Comparison of ENCODE assay signal across 8 cellular contexts in the genomic region with DNA sequence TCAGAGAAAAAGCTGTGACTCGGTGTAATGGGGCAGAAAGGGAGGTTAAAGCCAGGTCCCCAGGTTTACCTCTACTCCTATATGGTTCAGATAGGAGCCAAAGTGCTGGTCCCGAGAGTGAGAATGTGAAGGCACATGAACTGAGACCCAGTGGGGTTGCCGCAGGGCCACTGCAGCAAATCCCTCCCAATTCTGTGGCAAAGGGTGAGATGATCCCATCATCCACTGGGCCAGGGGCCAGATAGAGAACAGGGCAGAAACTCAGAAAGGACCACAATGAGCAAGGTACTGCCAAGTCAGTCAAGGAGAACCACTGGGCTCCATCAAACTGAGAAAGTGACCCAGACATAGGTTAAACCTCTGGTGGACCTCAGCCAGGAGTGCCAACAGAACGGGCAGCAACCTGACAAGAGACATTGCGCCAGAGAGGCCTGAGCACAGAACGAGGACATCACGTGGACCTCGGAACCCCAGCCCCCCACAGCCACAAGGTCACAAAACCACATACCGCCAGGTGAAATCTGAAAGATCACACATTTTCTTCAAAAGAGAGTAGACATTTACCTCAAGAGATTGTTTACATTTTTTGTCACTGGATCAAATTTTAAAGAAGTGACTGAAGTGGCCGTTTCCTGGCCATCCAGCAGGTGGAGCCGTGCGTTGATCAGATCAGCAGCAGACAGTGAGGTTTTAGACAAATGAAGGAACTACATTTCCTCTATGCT. TPM values are rescaled to one million over a fixed set of nuclear protein-coding genes. Genes with fewer than 3 reads are reported as not detected.
DNase-seq lines count a peak whose midpoint lies in the region; ATAC-seq and TF ChIP-seq lines count a peak whose summit lies in the region.

No MANE protein-coding gene starts in this region.

- H3K4me3 ChIP-seq in AG09309 (ENCODE audit: control insufficient read depth, low read depth, low read length) (no peak overlapping the region), epithelial cell of esophagus (ENCODE audit: low read length) (no peak overlapping the region)
- H3K4me3 ChIP-seq in naive thymus-derived CD4-positive, alpha-beta T cell (ENCODE audit: low read length): no peak overlapping the region

- peak overlapping the region in 2 of 9 donors; percentile 1 to 81 for H3K27ac Mint-ChIP-seq in naive thymus-derived CD4-positive, alpha-beta T cell
- peak overlapping the region; percentile 25 for H3K27ac Mint-ChIP-seq in stimulated activated naive B cell treated with anti-CD40 and anti-IgM and Interleukin-4, amounts not matched to agents 10 μg/mL and 1 μg/mL and 100 μg/mL, for 72 hours

- CTCF ChIA-PET in naive thymus-derived CD4-positive, alpha-beta T cell (lab: Charles Lee): interaction anchor here (0.7 to 2.6 kb wide), 2 partner anchors 9 to 162 kb away, joined by 3 to 9 read pairs; no protein-coding TSS in a partner anchor

- peaks cover 0 to 23% (median 0%) of the 10 kb centered on the region in 5 donors for H3K27me3 Mint-ChIP-seq in naive thymus-derived CD4-positive, alpha-beta T cell
- H3K27me3 Mint-ChIP-seq in stimulated activated naive B cell treated with anti-CD40 and anti-IgM and Interleukin-4, amounts not matched to agents 10 μg/mL and 1 μg/mL and 100 μg/mL, for 72 hours: no peaks in the 10 kb centered on the region

- no peaks in the 10 kb centered on the region for H3K4me1 ChIP-seq in naive thymus-derived CD4-positive, alpha-beta T cell (ENCODE audit: control insufficient read depth in 2 of 2, insufficient read depth in 2 of 2, low read length in 2 of 2)

- no peaks in the 10 kb centered on the region for H3K36me3 ChIP-seq in naive thymus-derived CD4-positive, alpha-beta T cell (ENCODE audit: control insufficient read depth in 2 of 3, insufficient read depth in 3 of 3, low read length in 3 of 3)

- no peak for DNase-seq in AG09309 (ENCODE audit: low read depth)
- peak; percentile 75 for DNase-seq in NOMO-1 treated with dmso at 0.1 percent for 144 hours (lab: John Stamatoyannopoulos, UW; ENCODE audit: unreplicated experiment)
- peak; percentile 76 for DNase-seq in activated CD8-positive, alpha-beta memory T cell treated with anti-CD3 and anti-CD28 coated beads, Interleukin-2, amount 50 U/mL, for 48 hours
- DNase-seq in epithelial cell of esophagus (ENCODE audit: low read depth): peak; percentile 71
- DNase-seq in naive thymus-derived CD4-positive, alpha-beta T cell: peak; percentile 47 to 73 (median 69)
- DNase-seq in stimulated activated naive B cell treated with anti-CD40 and anti-IgM and Interleukin-4, amounts not matched to agents 10 μg/mL and 1 μg/mL and 100 μg/mL, for 72 hours: peak; percentile 48

- no peaks in the 10 kb centered on the region for H3K27me3 ChIP-seq in naive thymus-derived CD4-positive, alpha-beta T cell (ENCODE audit: control insufficient read depth in 2 of 2, insufficient read depth in 2 of 2, low read length in 2 of 2)

- H3K4me3 Mint-ChIP-seq in naive thymus-derived CD4-positive, alpha-beta T cell: no peak overlapping the region
- no peak overlapping the region for H3K4me3 Mint-ChIP-seq in stimulated activated naive B cell treated with anti-CD40 and anti-IgM and Interleukin-4, amounts not matched to agents 10 μg/mL and 1 μg/mL and 100 μg/mL, for 72 hours

- POLR2A ChIA-PET in naive thymus-derived CD4-positive, alpha-beta T cell (lab: Charles Lee): no interaction called here

- peak; percentile 88 for TF ChIP-seq CTCF in AG09309 (IDR thresholded peaks at IDR 0.05; ENCODE audit: control insufficient read depth, insufficient read depth, low read depth, low read length, missing control alignments)
- TF ChIP-seq CTCF in epithelial cell of esophagus (IDR thresholded peaks at IDR 0.05; ENCODE audit: insufficient read depth, low read depth, low read length, missing control alignments): peak; percentile 95

- H3K36me3 Mint-ChIP-seq in naive thymus-derived CD4-positive, alpha-beta T cell: no peaks in the 10 kb centered on the region
- H3K36me3 Mint-ChIP-seq in stimulated activated naive B cell treated with anti-CD40 and anti-IgM and Interleukin-4, amounts not matched to agents 10 μg/mL and 1 μg/mL and 100 μg/mL, for 72 hours: no peaks in the 10 kb centered on the region

- intact Hi-C loops in naive thymus-derived CD4-positive, alpha-beta T cell (cut with micrococcal nuclease): loop anchor here (1.0 to 5.0 kb wide), 10 partner anchors 20 to 454 kb away; partner anchors contain the start of genes ITPR2 (in 2 of the 2), TM7SF3 (in 2 of the 2) and FGFR1OP2 (in 1 of the 2)

- no peak overlapping the region for H3K27ac ChIP-seq in naive thymus-derived CD4-positive, alpha-beta T cell (ENCODE audit: low read depth, low read length)

- ATAC-seq in GM18907 (IDR thresholded peaks at IDR 0.05; ENCODE audit: unreplicated experiment) (peak; percentile 80), HG03571 (IDR thresholded peaks at IDR 0.05; ENCODE audit: unreplicated experiment) (peak; percentile 71)
- peak; percentile 95 for ATAC-seq in naive thymus-derived CD4-positive, alpha-beta T cell
- ATAC-seq in stimulated activated naive B cell treated with anti-CD40 and anti-IgM and Interleukin-4, amounts not matched to agents 10 μg/mL and 1 μg/mL and 100 μg/mL, for 72 hours (replicated peaks): peak; percentile 88 to 92

- H3K4me1 Mint-ChIP-seq in naive thymus-derived CD4-positive, alpha-beta T cell: peaks cover 0 to 4% (median 0%) of the 10 kb centered on the region in 7 donors
- H3K4me1 Mint-ChIP-seq in stimulated activated naive B cell treated with anti-CD40 and anti-IgM and Interleukin-4, amounts not matched to agents 10 μg/mL and 1 μg/mL and 100 μg/mL, for 72 hours: peaks cover 0 to 1% of the 10 kb centered on the region in 2 donors

- H3K9me3 Mint-ChIP-seq in naive thymus-derived CD4-positive, alpha-beta T cell: no peaks in the 10 kb centered on the region
- no peaks in the 10 kb centered on the region for H3K9me3 Mint-ChIP-seq in stimulated activated naive B cell treated with anti-CD40 and anti-IgM and Interleukin-4, amounts not matched to agents 10 μg/mL and 1 μg/mL and 100 μg/mL, for 72 hours

- no peaks in the 10 kb centered on the region for H3K9me3 ChIP-seq in naive thymus-derived CD4-positive, alpha-beta T cell (ENCODE audit: control insufficient read depth in 2 of 3, low read length in 3 of 3)

RNA-seq across cellular contexts. Expression of gene ITPR2, which starts 20.5 kb away (rescaled TPM):
- total RNA-seq in naive thymus-derived CD4-positive, alpha-beta T cell: 10 to 100 TPM; 44.9 to 71.5 (median 59.2) TPM
- 10 to 100 TPM; 11.3 to 15.5 TPM for polyA plus RNA-seq in naive thymus-derived CD4-positive, alpha-beta T cell
